In genomic region chr6:155850408-155850841, GRCh38 we compare ENCODE assay signal across 19 cellular contexts.
DNase-seq lines count a peak whose midpoint lies in the region; ATAC-seq and TF ChIP-seq lines count a peak whose summit lies in the region.
"Had no signal": no experiment of that assay in that cellular context is flagged by ENCODE, and none has a peak within 500 bp of the region (broad histone marks: within the 10 kb centered on the region; RNA-seq: fewer than 3 reads in every experiment).

No MANE protein-coding gene starts in this region.

- H3K27me3 ChIP-seq in brain microvascular endothelial cell (replicated peaks): no peaks in the 10 kb centered on the region
- no peaks in the 10 kb centered on the region for H3K27me3 ChIP-seq in trophoblast cell (ENCODE audit: insufficient read depth, low read length)
- H3K27me3 ChIP-seq: gastrocnemius medialis, thyroid gland had no signal

- intact Hi-C loops in natural killer cell (cut with micrococcal nuclease): no loop called here

- H2BK5ac ChIP-seq in trophoblast cell (ENCODE audit: low read depth, low read length, poor library complexity): no peak overlapping the region

- H3K79me2 ChIP-seq in trophoblast cell (ENCODE audit: control insufficient read depth, insufficient read depth, low read length, poor library complexity): no peaks in the 10 kb centered on the region

- no peak overlapping the region for H2AK5ac ChIP-seq in trophoblast cell (ENCODE audit: low read length)

- no peak overlapping the region for H3K9ac ChIP-seq in trophoblast cell (ENCODE audit: low read length)

- no peaks in the 10 kb centered on the region for H3K27me3 Mint-ChIP-seq in natural killer cell (ENCODE audit: low read depth in 2 of 2)
- H3K27me3 Mint-ChIP-seq: activated naive CD8-positive, alpha-beta T cell treated with anti-CD3 and anti-CD28 coated beads, Interleukin-2, amount 50 U/mL, for 24 hours; activated T-cell treated with anti-CD3 and anti-CD28 coated beads, Interleukin-2, amount 50 U/mL, for 24 hours; dendritic cell treated with granulocyte-macrophage colony-stimulating factor and Interleukin-4, amounts not matched to agents 40 ng/mL and 50 ng/mL, for 4 days had no signal

- H3K9me3 ChIP-seq in trophoblast cell (ENCODE audit: insufficient read depth, low read depth, low read length): no peaks in the 10 kb centered on the region
- H3K9me3 ChIP-seq: gastrocnemius medialis, thyroid gland had no signal

- H3K4me1 ChIP-seq in trophoblast cell (ENCODE audit: control insufficient read depth in 1 of 2, insufficient read depth in 2 of 2, low read length in 2 of 2): no peaks in the 10 kb centered on the region
- H3K4me1 ChIP-seq: gastrocnemius medialis, thyroid gland had no signal

- ATAC-seq in natural killer cell: no peak
- ATAC-seq: activated naive CD8-positive, alpha-beta T cell treated with anti-CD3 and anti-CD28 coated beads, Interleukin-2, amount 50 U/mL, for 24 hours; gastrocnemius medialis; WTC11 had no signal

- no peak overlapping the region for H4K12ac ChIP-seq in trophoblast cell (ENCODE audit: low read depth, low read length)

- H3K79me1 ChIP-seq in trophoblast cell (ENCODE audit: low read length): no peaks in the 10 kb centered on the region

- no peak overlapping the region for H2BK12ac ChIP-seq in trophoblast cell (ENCODE audit: low read length)

- TF ChIP-seq CTCF in brain microvascular endothelial cell (IDR thresholded peaks at IDR 0.05; ENCODE audit: low read depth, low read length, missing control alignments) (no peak), natural killer cell (IDR thresholded peaks at IDR 0.05) (no peak)

- no CpG with 5 or more reads among the region's 5 CpGs for WGBS in trophoblast cell (ENCODE audit: extremely low coverage, insufficient coverage, insufficient read length)

- H4K91ac ChIP-seq in trophoblast cell (ENCODE audit: low read depth, low read length): no peak overlapping the region

- no peak overlapping the region for H2BK120ac ChIP-seq in trophoblast cell (ENCODE audit: insufficient read depth, low read length, poor library complexity)

- no peak overlapping the region for H2AFZ ChIP-seq in trophoblast cell (ENCODE audit: insufficient read depth, low read length, poor library complexity)

- no peaks in the 10 kb centered on the region for H3K4me1 Mint-ChIP-seq in natural killer cell
- H3K4me1 Mint-ChIP-seq: activated naive CD8-positive, alpha-beta T cell treated with anti-CD3 and anti-CD28 coated beads, Interleukin-2, amount 50 U/mL, for 24 hours had no signal

- no peaks in the 10 kb centered on the region for H3K36me3 ChIP-seq in brain microvascular endothelial cell (replicated peaks)
- no peaks in the 10 kb centered on the region for H3K36me3 ChIP-seq in trophoblast cell (ENCODE audit: control insufficient read depth in 1 of 2, insufficient read depth in 2 of 2, low read length in 2 of 2)
- H3K36me3 ChIP-seq: gastrocnemius medialis, thyroid gland had no signal

- H3K4me3 Mint-ChIP-seq in natural killer cell: no peak overlapping the region
- H3K4me3 Mint-ChIP-seq: activated naive CD8-positive, alpha-beta T cell treated with anti-CD3 and anti-CD28 coated beads, Interleukin-2, amount 50 U/mL, for 24 hours; activated T-cell treated with anti-CD3 and anti-CD28 coated beads, Interleukin-2, amount 50 U/mL, for 24 hours; dendritic cell treated with granulocyte-macrophage colony-stimulating factor and Interleukin-4, amounts not matched to agents 40 ng/mL and 50 ng/mL, for 4 days; WTC11 had no signal

- no peak overlapping the region for H4K8ac ChIP-seq in trophoblast cell (ENCODE audit: low read depth, low read length)

- no peak overlapping the region for H3K4me2 ChIP-seq in trophoblast cell (ENCODE audit: low read length)

- H3K4ac ChIP-seq in trophoblast cell (ENCODE audit: low read depth, low read length): no peak overlapping the region

- no peak overlapping the region for H3K14ac ChIP-seq in trophoblast cell (ENCODE audit: low read length)

- peaks cover 6 to 9% of the 10 kb centered on the region in 2 donors for H3K9me3 Mint-ChIP-seq in natural killer cell

- H3K18ac ChIP-seq in trophoblast cell (ENCODE audit: low read length): no peak overlapping the region

- no peak overlapping the region for H3K27ac Mint-ChIP-seq in natural killer cell
- H3K27ac Mint-ChIP-seq: activated naive CD8-positive, alpha-beta T cell treated with anti-CD3 and anti-CD28 coated beads, Interleukin-2, amount 50 U/mL, for 24 hours; activated T-cell treated with anti-CD3 and anti-CD28 coated beads, Interleukin-2, amount 50 U/mL, for 24 hours; dendritic cell treated with granulocyte-macrophage colony-stimulating factor and Interleukin-4, amounts not matched to agents 40 ng/mL and 50 ng/mL, for 4 days; WTC11 had no signal

- DNase-seq in Caki2 (ENCODE audit: low read depth) (peak; percentile 48), LoVo (ENCODE audit: low spot score) (peak; percentile 2), brain microvascular endothelial cell (peak; percentile 11), kidney tubule cell (ENCODE audit: low spot score) (peak; percentile 83), NCI-H1436 (lab: John Stamatoyannopoulos, UW) (no peak), trophoblast cell (no peak), natural killer cell (no peak), NCI-H2029 treated with DMSO at 0.1 percent for 48 hours (lab: John Stamatoyannopoulos, UW) (no peak)
- DNase-seq: activated naive CD8-positive, alpha-beta T cell treated with anti-CD3 and anti-CD28 coated beads, Interleukin-2, amount 50 U/mL, for 24 hours; activated T-cell treated with anti-CD3 and anti-CD28 coated beads, Interleukin-2, amount 50 U/mL, for 24 hours; AML-193; DMS79; gastrocnemius medialis; kidney; MM.1S; NK-92 treated with Interleukin-12 subunit alpha and Interleukin-12 subunit beta, amount 100 ng/mL, for 24 hours; thyroid gland had no signal

- H3K23ac ChIP-seq in trophoblast cell (ENCODE audit: low read length): no peak overlapping the region

- H3K4me3 ChIP-seq in brain microvascular endothelial cell (ENCODE audit: low read depth, low read length): no peak overlapping the region
- no peak overlapping the region for H3K4me3 ChIP-seq in trophoblast cell (ENCODE audit: low read depth, low read length)
- H3K4me3 ChIP-seq: gastrocnemius medialis, thyroid gland had no signal

- no peak overlapping the region for H3K27ac ChIP-seq in brain microvascular endothelial cell
- H3K27ac ChIP-seq in trophoblast cell (ENCODE audit: low read depth, low read length): no peak overlapping the region
- H3K27ac ChIP-seq: gastrocnemius medialis, thyroid gland had no signal

- no peaks in the 10 kb centered on the region for H3K36me3 Mint-ChIP-seq in natural killer cell

- in situ Hi-C loops in Caki2 (cut with HindIII; ENCODE audit: low pct_unique_long_range_greater_than_20kb, low sequenced_read_pairs): no loop called here
- in situ Hi-C loops in brain microvascular endothelial cell (cut with HindIII; ENCODE audit: low pct_ligation_motif_present, low sequenced_read_pairs): no loop called here

Comparison
In these comparisons a context has a peak if more than half of its experiments do, and no peak if none do; other contexts are left out.
1. DNase-seq: peak in Caki2 (single experiment), LoVo (single experiment), brain microvascular endothelial cell (single experiment) and kidney tubule cell (single experiment); none in NCI-H1436 (single experiment), trophoblast cell (0 of 2), natural killer cell (single experiment) and NCI-H2029 treated with DMSO at 0.1 percent for 48 hours (single experiment).